In the genomic region with DNA sequence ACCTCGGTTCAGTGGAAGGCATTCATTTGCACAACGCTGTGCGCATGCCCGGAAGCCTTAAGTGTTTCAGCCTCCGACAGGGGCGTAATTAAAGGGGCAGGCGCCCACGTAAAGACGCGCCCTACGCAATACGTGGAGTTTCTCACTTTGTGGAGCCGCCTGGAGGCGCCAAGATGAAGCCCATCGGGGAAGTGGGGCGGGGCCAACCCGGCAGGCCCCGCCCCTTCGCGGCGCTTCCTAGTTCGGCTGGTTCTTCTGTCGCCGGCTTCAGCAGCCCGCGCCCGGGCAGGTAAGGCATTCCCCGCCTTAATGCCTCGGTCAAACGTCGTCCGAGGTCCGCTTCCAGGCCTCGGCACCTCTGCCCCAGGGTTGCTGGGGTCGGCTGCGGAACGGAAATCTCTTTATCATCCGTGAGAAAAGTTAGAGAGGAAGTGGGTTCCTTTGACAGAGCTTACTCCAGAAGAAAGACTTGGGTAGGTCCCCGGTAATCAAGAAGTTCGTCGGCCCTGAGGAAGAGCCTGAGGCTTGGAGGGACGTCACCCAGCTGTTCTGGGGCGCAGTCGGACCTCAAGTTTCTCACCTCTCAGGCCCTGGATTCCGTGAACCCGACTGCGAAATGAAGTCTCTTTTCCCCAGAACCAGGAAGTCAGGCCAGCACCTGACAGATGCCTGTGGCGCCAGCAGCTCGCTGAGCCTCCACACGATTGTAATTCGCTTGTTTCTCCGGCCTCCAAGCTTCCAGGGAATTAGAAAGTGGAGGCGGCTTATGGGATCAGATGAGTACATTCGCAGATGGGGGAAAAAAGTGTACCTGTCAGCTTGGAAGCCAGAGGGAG, we compare ENCODE assay signal across 8 cellular contexts. TPM values are rescaled to one million over a fixed set of nuclear protein-coding genes. Genes with fewer than 3 reads are reported as not detected.
A peak's percentile ranks its signal among the peaks of the same experiment; 100 is the strongest.
DNase-seq lines count a peak whose midpoint lies in the region; ATAC-seq lines count a peak whose summit lies in the region.

A gene (plus strand): TSS at position 224 of the 836 bp plus-strand sequence. CDS start 9,161 bp downstream, outside the sequence.
A gene with protein sequence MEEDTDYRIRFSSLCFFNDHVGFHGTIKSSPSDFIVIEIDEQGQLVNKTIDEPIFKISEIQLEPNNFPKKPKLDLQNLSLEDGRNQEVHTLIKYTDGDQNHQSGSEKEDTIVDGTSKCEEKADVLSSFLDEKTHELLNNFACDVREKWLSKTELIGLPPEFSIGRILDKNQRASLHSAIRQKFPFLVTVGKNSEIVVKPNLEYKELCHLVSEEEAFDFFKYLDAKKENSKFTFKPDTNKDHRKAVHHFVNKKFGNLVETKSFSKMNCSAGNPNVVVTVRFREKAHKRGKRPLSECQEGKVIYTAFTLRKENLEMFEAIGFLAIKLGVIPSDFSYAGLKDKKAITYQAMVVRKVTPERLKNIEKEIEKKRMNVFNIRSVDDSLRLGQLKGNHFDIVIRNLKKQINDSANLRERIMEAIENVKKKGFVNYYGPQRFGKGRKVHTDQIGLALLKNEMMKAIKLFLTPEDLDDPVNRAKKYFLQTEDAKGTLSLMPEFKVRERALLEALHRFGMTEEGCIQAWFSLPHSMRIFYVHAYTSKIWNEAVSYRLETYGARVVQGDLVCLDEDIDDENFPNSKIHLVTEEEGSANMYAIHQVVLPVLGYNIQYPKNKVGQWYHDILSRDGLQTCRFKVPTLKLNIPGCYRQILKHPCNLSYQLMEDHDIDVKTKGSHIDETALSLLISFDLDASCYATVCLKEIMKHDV (minus strand): TSS at position 63 of the 836 bp plus-strand sequence. CDS start 3,545 bp downstream, outside the sequence.

- peak within 1 kb of the TSS; percentile 97 to 99 (median 98) for H3K4me3 Mint-ChIP-seq in naive B cell
- peak within 1 kb of the TSS; percentile 97 to 98 for H3K4me3 Mint-ChIP-seq in stimulated activated naive B cell treated with anti-CD40 and anti-IgM and Interleukin-4, amounts not matched to agents 10 μg/mL and 1 μg/mL and 100 μg/mL, for 72 hours

- H3K36me3 Mint-ChIP-seq in naive B cell: peaks cover 0 to 8% of the 10 kb centered on the region in 2 donors
- H3K36me3 Mint-ChIP-seq in stimulated activated naive B cell treated with anti-CD40 and anti-IgM and Interleukin-4, amounts not matched to agents 10 μg/mL and 1 μg/mL and 100 μg/mL, for 72 hours: peaks cover 18 to 35% of the 10 kb centered on the region in 2 donors

- no peaks in the 10 kb centered on the region for H3K9me2 ChIP-seq in GM23248 (ENCODE audit: insufficient read depth)

- peaks cover 10% of the 10 kb centered on the region; the same call in 1 of the 2 replicates for H3K36me3 ChIP-seq in GM23248 (ENCODE audit: low read depth)

- H3K27me3 Mint-ChIP-seq in naive B cell: no peaks in the 10 kb centered on the region
- no peaks in the 10 kb centered on the region for H3K27me3 Mint-ChIP-seq in stimulated activated naive B cell treated with anti-CD40 and anti-IgM and Interleukin-4, amounts not matched to agents 10 μg/mL and 1 μg/mL and 100 μg/mL, for 72 hours

- 1 to 2% methylated on average over 53 to 54 of the region's 54 CpGs for WGBS in GM23248 (ENCODE audit: low coverage in 1 of 2, low lambda C conversion rate in 2 of 2, missing lambda C conversion rate in 2 of 2), 2 experiments

- H3K9ac ChIP-seq in GM23248: peak within 1 kb of the TSS; percentile 91

- H4K20me1 ChIP-seq in GM23248 (ENCODE audit: insufficient read depth): no peaks in the 10 kb centered on the region

- H3K9me3 Mint-ChIP-seq in naive B cell: no peaks in the 10 kb centered on the region
- H3K9me3 Mint-ChIP-seq in stimulated activated naive B cell treated with anti-CD40 and anti-IgM and Interleukin-4, amounts not matched to agents 10 μg/mL and 1 μg/mL and 100 μg/mL, for 72 hours: no peaks in the 10 kb centered on the region

- peak within 1 kb of the TSS; percentile 77 for H3K27ac ChIP-seq in GM23248

- ATAC-seq in naive B cell (ENCODE audit: low read depth in 2 of 2): peak; percentile 93 to 94
- ATAC-seq in stimulated activated naive B cell treated with anti-CD40 and anti-IgM and Interleukin-4, amounts not matched to agents 10 μg/mL and 1 μg/mL and 100 μg/mL, for 72 hours (replicated peaks): peak; percentile 94 to 97

- peaks cover 22% of the 10 kb centered on the region for H3K4me1 ChIP-seq in GM23248 (ENCODE audit: insufficient read depth)

- H3F3A ChIP-seq in GM23248 (ENCODE audit: insufficient read depth): no peaks in the 10 kb centered on the region

- peak within 1 kb of the TSS; percentile 92 for H3K4me2 ChIP-seq in GM23248 (ENCODE audit: unreplicated experiment)

- peaks cover 63% of the 10 kb centered on the region for H3K79me2 ChIP-seq in GM23248 (ENCODE audit: insufficient read depth)

- H3K4me1 Mint-ChIP-seq in naive B cell: peaks cover 60 to 69% (median 62%) of the 10 kb centered on the region in 3 donors
- peaks cover 29 to 65% of the 10 kb centered on the region in 2 donors for H3K4me1 Mint-ChIP-seq in stimulated activated naive B cell treated with anti-CD40 and anti-IgM and Interleukin-4, amounts not matched to agents 10 μg/mL and 1 μg/mL and 100 μg/mL, for 72 hours

- peak within 1 kb of the TSS; percentile 95 for H3K4me3 ChIP-seq in GM23248

- in situ Hi-C loops in GM23248 (cut with MboI): no loop called here

- peak within 1 kb of the TSS; percentile 99 for H2AFZ ChIP-seq in GM23248

- H3K27me3 ChIP-seq in GM23248 (replicated peaks; ENCODE audit: insufficient read depth): no peaks in the 10 kb centered on the region

- DNase-seq in Daoy (ENCODE audit: low read depth): peak; percentile 97
- peak; percentile 100 for DNase-seq in GM23248
- DNase-seq in Kasumi-1 (lab: John Stamatoyannopoulos, UW): peak; percentile 93 to 96
- DNase-seq in RPMI8226: peak; percentile 99
- DNase-seq in activated T-helper 1 cell treated with anti-CD3 and anti-CD28 coated beads, Interleukin-2, amount 50 U/mL, for 16 hours (ENCODE audit: low read depth in 1 of 2, low spot score in 1 of 2): peak; percentile 87 to 90
- DNase-seq in fibroblast of gingiva (ENCODE audit: low read depth): peak; percentile 97
- DNase-seq in naive B cell: peak; percentile 90
- peak; percentile 91 for DNase-seq in stimulated activated naive B cell treated with anti-CD40 and anti-IgM and Interleukin-4, amounts not matched to agents 10 μg/mL and 1 μg/mL and 100 μg/mL, for 72 hours

- no peaks in the 10 kb centered on the region for H3K9me3 ChIP-seq in GM23248 (ENCODE audit: low read depth)

- H3K27ac Mint-ChIP-seq in naive B cell: peak within 1 kb of the TSS; percentile 93 to 99 (median 99)
- peak within 1 kb of the TSS; percentile 99 for H3K27ac Mint-ChIP-seq in stimulated activated naive B cell treated with anti-CD40 and anti-IgM and Interleukin-4, amounts not matched to agents 10 μg/mL and 1 μg/mL and 100 μg/mL, for 72 hours

RNA-seq across cellular contexts. Expression of the first gene that starts in this region (rescaled TPM):
- 17.5 and 32.2 TPM in 2 replicates for total RNA-seq in Daoy (2014; rRNA removed; shearing (Covaris generic))
- 17.6 and 24.0 TPM in 2 replicates for total RNA-seq in GM23248 (2014; rRNA removed; shearing (Covaris generic))
- polyA plus RNA-seq in GM23248 (2016; fragmentation: Nextera tagmentation; extraction: Ambion mirVana) (11.5 and 12.0 TPM in 2 replicates), naive B cell (ENCODE audit: low read depth in 6 of 6) (10 to 100 TPM; 26.9 to 35.6 (median 33.0) TPM)

RNA-seq across cellular contexts. Expression of the second gene that starts in this region (rescaled TPM):
- 22.0 and 22.9 TPM in 2 replicates for total RNA-seq in Daoy (2014; rRNA removed; shearing (Covaris generic))
- total RNA-seq in GM23248 (2014; rRNA removed; shearing (Covaris generic)): 15.0 and 20.6 TPM in 2 replicates
- polyA plus RNA-seq in GM23248 (2016; fragmentation: Nextera tagmentation; extraction: Ambion mirVana) (23.1 and 23.3 TPM in 2 replicates), naive B cell (ENCODE audit: low read depth in 6 of 6) (10 to 100 TPM; 25.2 to 47.3 (median 34.7) TPM)

Comparison
In these comparisons a context has a peak if more than half of its experiments do, and no peak if none do; other contexts are left out.
1. Peak in every context shown above with its lines: DNase-seq, ATAC-seq, H3K4me3 ChIP-seq and H3K27ac ChIP-seq.